ENCODE assay signal across 18 cellular contexts in the genomic region with DNA sequence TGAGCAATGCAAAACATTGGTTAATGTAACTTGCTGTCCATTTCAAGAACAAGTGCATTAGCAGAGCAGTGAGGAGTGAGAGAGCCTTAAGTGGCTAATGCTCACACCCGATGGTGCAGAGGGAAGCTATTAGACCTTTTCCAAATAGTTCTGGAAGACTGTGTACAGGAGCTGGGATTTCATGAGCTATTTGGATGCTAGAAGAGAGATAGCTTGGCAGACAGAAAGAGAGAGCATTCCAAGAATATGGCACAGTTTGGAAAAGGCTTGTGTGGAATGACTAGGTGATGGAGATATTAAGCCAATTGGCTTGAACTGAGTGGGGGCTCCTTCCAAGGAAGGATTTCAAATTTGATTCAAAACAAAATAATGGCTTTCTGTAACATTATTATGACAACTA.
"Had no signal": no experiment of that assay in that cellular context is flagged by ENCODE, and none has a peak within 500 bp of the region (broad histone marks: within the 10 kb centered on the region; RNA-seq: fewer than 3 reads in every experiment).

No MANE protein-coding gene starts in this region.

- DNase-seq: effector CD8-positive, alpha-beta T cell; effector memory CD8-positive, alpha-beta T cell; endodermal cell; erythroblast; esophagus squamous epithelium; foreskin keratinocyte; heart right ventricle; hippocampal formation; left cardiac atrium; left lung; left ventricle myocardium superior; lower lobe of right lung; mesenchymal stem cell; mucosa of descending colon; naive B cell; naive thymus-derived CD8-positive, alpha-beta T cell had no signal

- H3K4me3 ChIP-seq: coronary artery, esophagus squamous epithelium, gastroesophageal sphincter, heart right ventricle, left lung, lower lobe of right lung, mucosa of descending colon had no signal
